8 cellular contexts compared by ENCODE assay signal in the genomic region with DNA sequence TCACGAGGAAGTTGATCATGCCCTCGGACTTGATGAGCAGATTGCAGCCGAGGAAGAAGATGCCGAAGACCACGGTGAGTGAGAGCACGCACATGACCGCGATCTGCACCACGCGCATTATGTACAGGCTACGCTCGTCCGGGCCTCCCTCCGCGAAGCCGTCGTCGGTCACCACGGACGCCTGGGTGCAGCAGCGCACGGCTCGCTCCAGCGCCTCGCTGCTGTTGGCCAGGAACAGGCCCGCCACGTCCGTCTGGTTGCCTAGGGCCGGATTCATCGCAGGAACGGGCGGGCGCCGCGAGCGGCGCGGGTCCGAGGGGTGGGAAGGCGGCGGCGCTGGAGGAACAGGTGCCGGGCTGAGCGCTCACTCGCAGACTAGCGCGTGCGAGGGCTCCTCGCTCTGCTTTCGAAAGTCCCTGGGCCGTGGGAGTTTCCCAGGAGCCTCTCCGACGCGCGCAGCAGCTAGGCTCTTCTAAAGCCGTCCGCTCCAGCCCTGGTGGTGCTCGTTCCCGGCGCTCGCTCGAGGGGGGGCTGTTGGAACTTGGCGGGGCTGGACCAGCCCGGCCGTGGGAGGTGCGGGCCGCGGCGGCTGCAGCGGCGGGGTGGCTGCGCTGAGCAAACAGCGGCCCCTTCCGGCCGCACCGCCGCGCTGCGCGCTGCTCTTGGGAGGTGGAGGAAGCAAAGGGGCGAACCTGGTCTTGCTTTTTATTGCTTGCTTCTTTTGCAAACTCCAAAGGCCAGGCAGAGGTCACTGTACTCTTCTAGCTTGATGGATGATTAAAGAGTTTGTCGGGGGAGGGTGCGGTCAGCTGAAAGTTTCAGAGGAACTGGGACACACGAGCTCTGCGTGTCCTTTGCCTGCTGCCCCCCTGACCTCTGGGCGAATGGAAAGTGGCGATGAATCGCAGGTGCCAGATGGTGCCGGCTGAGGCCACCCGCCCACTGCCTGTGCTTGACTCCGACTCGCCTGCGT. TPM values are rescaled to one million over a fixed set of nuclear protein-coding genes. Genes with fewer than 3 reads are reported as not detected.
DNase-seq lines count a peak whose midpoint lies in the region; ATAC-seq and TF ChIP-seq lines count a peak whose summit lies in the region.

RPRM (minus strand) TSS at position 474 of the 973 bp plus-strand sequence; CDS start at position 277, 197 bp downstream.

- H3K4me3 ChIP-seq in AG09309 (ENCODE audit: control insufficient read depth, low read depth, low read length), result peak within 1 kb of the TSS; percentile 38
- peak within 1 kb of the TSS; percentile 43 for H3K4me3 ChIP-seq in epithelial cell of proximal tubule (ENCODE audit: low read depth, low read length)

- DNase-seq in AG09309 (ENCODE audit: low read depth), result peak; percentile 2
- DNase-seq in NCI-H446 treated with DMSO at 0.1 percent for 48 hours (lab: John Stamatoyannopoulos, UW), result peak; percentile 39
- peak; percentile 54 for DNase-seq in activated CD8-positive, alpha-beta memory T cell treated with anti-CD3 and anti-CD28 coated beads, Interleukin-2, amount 50 U/mL, for 4 hours
- DNase-seq in epithelial cell of proximal tubule (ENCODE audit: low read depth), result no peak
- peak; percentile 53 for DNase-seq in mucosa of gallbladder (ENCODE audit: low spot score)
- DNase-seq in stimulated activated CD8-positive, alpha-beta memory T cell treated with anti-CD3 and anti-CD28 coated beads, Interleukin-7, amount 100 ng/mL, for 24 hours (ENCODE audit: low read depth), result peak; percentile 19

- ATAC-seq in GM18870 (IDR thresholded peaks at IDR 0.05; ENCODE audit: unreplicated experiment) (peak; percentile 75), HG03108 (IDR thresholded peaks at IDR 0.05; ENCODE audit: unreplicated experiment) (peak; percentile 93)

- TF ChIP-seq CTCF in AG09309 (IDR thresholded peaks at IDR 0.05; ENCODE audit: control insufficient read depth, insufficient read depth, low read depth, low read length, missing control alignments) (peak; percentile 69), epithelial cell of proximal tubule (conservative IDR thresholded peaks at IDR 0.05; ENCODE audit: low read depth, low read length) (peak; percentile 82)

RNA-seq across cellular contexts. Expression of gene RPRM, which starts in this region (rescaled TPM):
- total RNA-seq in epithelial cell of proximal tubule, result not detected in 2 replicates
- not detected for total RNA-seq in mucosa of gallbladder

Comparison
In these comparisons a context has a peak if more than half of its experiments do, and no peak if none do; other contexts are left out.
1. Peak in DNase-seq in mucosa of gallbladder; RNA of the gene not detected or under 1 TPM.